Comparison of ENCODE assay signal across 8 cellular contexts in genomic region chr11:61061081-61061826, GRCh38. TPM values are rescaled to one million over a fixed set of nuclear protein-coding genes. Genes with fewer than 3 reads are reported as not detected.
DNase-seq lines count a peak whose midpoint lies in the region; ATAC-seq and TF ChIP-seq lines count a peak whose summit lies in the region.

No MANE protein-coding gene starts in this region.

- no peak for TF ChIP-seq RAD21 in HCT116 (IDR thresholded peaks at IDR 0.05; ENCODE audit: low read depth)

- peak overlapping the region; percentile 3; the same call in 1 of the 2 replicates for H3K4me3 ChIP-seq in GM12864 (ENCODE audit: low read depth, low read length)
- 0 out of 4 replicates have a peak overlapping the region, but pooled peaks of 1 of the 2 experiments have one; percentile 6 for H3K4me3 ChIP-seq in HCT116 (replicated peaks in 1 of 2; ENCODE audit: low read depth in 1 of 2, low read length in 2 of 2)
- no peak overlapping the region for H3K4me3 ChIP-seq in lower lobe of right lung

- H3K4me2 ChIP-seq in HCT116 (ENCODE audit: low read length) = peak overlapping the region; percentile 63

- intact Hi-C loops in HCT116 (cut with micrococcal nuclease) = no loop called here
- intact Hi-C loops in lower lobe of right lung (cut with DNase I) = no loop called here

- no peaks in the 10 kb centered on the region for H3K9me3 ChIP-seq in HCT116 (ENCODE audit: control insufficient read depth in 1 of 2, insufficient read depth in 1 of 2, low read depth in 1 of 2, low read length in 2 of 2)
- no peaks in the 10 kb centered on the region for H3K9me3 ChIP-seq in lower lobe of right lung

- H3K79me2 ChIP-seq in HCT116 (ENCODE audit: insufficient read depth, low read length) = no peaks in the 10 kb centered on the region

- no peaks in the 10 kb centered on the region for H3K27me3 ChIP-seq in HCT116 (ENCODE audit: insufficient read depth, low read length)
- H3K27me3 ChIP-seq in lower lobe of right lung (ENCODE audit: low read depth) = no peaks in the 10 kb centered on the region

- no peak for TF ChIP-seq CTCF in GM12864 (IDR thresholded peaks at IDR 0.05; ENCODE audit: low read depth, low read length, missing control alignments)
- no peak for TF ChIP-seq CTCF in HCT116 (IDR thresholded peaks at IDR 0.05 in 2 of 3, conservative IDR thresholded peaks at IDR 0.05 in 1 of 3; ENCODE audit: borderline replicate concordance in 1 of 3, insufficient read depth in 1 of 3, low read depth in 2 of 3, low read length in 2 of 3)
- TF ChIP-seq CTCF in lower lobe of right lung (IDR thresholded peaks at IDR 0.05) = no peak

- H3K36me3 ChIP-seq in HCT116 (ENCODE audit: control insufficient read depth in 1 of 2, insufficient read depth in 2 of 2, low read length in 2 of 2) (no peaks in the 10 kb centered on the region), lower lobe of right lung (no peaks in the 10 kb centered on the region)

- CTCF ChIA-PET in HCT116 (lab: Charles Lee) = no interaction called here

- H3K27ac ChIP-seq in HCT116 (ENCODE audit: low read depth, low read length) (no peak overlapping the region), lower lobe of right lung (no peak overlapping the region)

- H3K9me2 ChIP-seq in HCT116 (ENCODE audit: insufficient read depth) = no peaks in the 10 kb centered on the region

- H2AFZ ChIP-seq in HCT116 (ENCODE audit: low read depth, low read length, poor library complexity, severe bottlenecking) = peak overlapping the region; percentile 71

- no peaks in the 10 kb centered on the region for H4K20me1 ChIP-seq in HCT116 (ENCODE audit: insufficient read depth)

- DNase-seq in GM12864 (ENCODE audit: low read depth) = peak; percentile 88
- peak; percentile 6 for DNase-seq in HCT116 (ENCODE audit: low read depth, low spot score)
- DNase-seq in NAMALWA (ENCODE audit: low spot score) = peak; percentile 71
- DNase-seq in activated T-cell treated with anti-CD3 and anti-CD28 coated beads for 4 hours = peak; percentile 74
- no peak for DNase-seq in lower lobe of right lung
- DNase-seq in amniotic stem cell (lab: John Stamatoyannopoulos, UW) = no peak
- DNase-seq in NCI-H1436 treated with DMSO at 0.1 percent for 48 hours (lab: John Stamatoyannopoulos, UW) = no peak
- no peak for DNase-seq in anterior cingulate cortex (lab: John Stamatoyannopoulos, UW)

- TF ChIP-seq POLR2A in HCT116 (IDR thresholded peaks at IDR 0.05; ENCODE audit: borderline replicate concordance, extremely low read depth, insufficient read depth, insufficient read length) = no peak

- BruUV-seq in HCT116 (replicated peaks; lab: Mats Ljungman, UMichigan) = no TSS peak

- peak; percentile 74 for ATAC-seq in HCT116
- ATAC-seq in lower lobe of right lung = peak; percentile 60 to 78

- POLR2A ChIA-PET in HCT116 (lab: Charles Lee) = no interaction called here

- no peak overlapping the region for H3K9ac ChIP-seq in HCT116 (ENCODE audit: low read length)

- H3K4me1 ChIP-seq in HCT116 (ENCODE audit: control insufficient read depth in 1 of 2, insufficient read depth in 2 of 2, low read length in 2 of 2) (peaks cover 7 to 17% of the 10 kb centered on the region in 2 experiments), lower lobe of right lung (peaks cover 10% of the 10 kb centered on the region)

- RAD21 ChIA-PET in HCT116 (lab: Charles Lee; ENCODE audit: low non-redundant PET in 1 of 2, low total read pairs in 2 of 2, uncharacterized antibody in 2 of 2, unreplicated experiment in 2 of 2) = no interaction called here

TF ChIP-seq in HCT116, 20 proteins besides CTCF, POLR2A, EP300 and RAD21:
- TF ChIP-seq FOSL1 (IDR thresholded peaks at IDR 0.05; ENCODE audit: low read depth) = peak; percentile 63
- no peak for TF ChIP-seq POLR2AphosphoS5 (IDR thresholded peaks at IDR 0.05; ENCODE audit: low read depth, low read length)
- peak; percentile 61 for TF ChIP-seq CEBPB (IDR thresholded peaks at IDR 0.05; ENCODE audit: low read depth)

RNA-seq across cellular contexts. Expression of gene CD5, which starts 41.0 kb away (rescaled TPM):
- total RNA-seq in HCT116 (2021; ENCODE audit: unreplicated experiment) (0.22 TPM), lower lobe of right lung (3.5 TPM)
- polyA plus RNA-seq in HCT116 (2012) = 0.20 TPM in 2 replicates

Comparison
In these comparisons a context has a peak if more than half of its experiments do, and no peak if none do; other contexts are left out.
1. DNase-seq: peak in GM12864 (single experiment), HCT116 (single experiment), NAMALWA (single experiment) and activated T-cell treated with anti-CD3 and anti-CD28 coated beads for 4 hours (single experiment); none in lower lobe of right lung (single experiment), amniotic stem cell (single experiment), NCI-H1436 treated with DMSO at 0.1 percent for 48 hours (single experiment) and anterior cingulate cortex (0 of 58).